9 cellular contexts compared by ENCODE assay signal in genomic region chr5:105970919-105971318, GRCh38.
"Had no signal": no experiment of that assay in that cellular context is flagged by ENCODE, and none has a peak within 500 bp of the region (broad histone marks: within the 10 kb centered on the region; RNA-seq: fewer than 3 reads in every experiment).

No MANE protein-coding gene starts in this region.

- ATAC-seq: GM23338, HCT116 had no signal

- H2AFZ ChIP-seq: GM23248, GM23338 had no signal

- H3K4me1 ChIP-seq: HAP-1 had no signal

- H3K9me3 Mint-ChIP-seq: GM23338, H9 had no signal

- H3K9me3 ChIP-seq: HAP-1 had no signal

- DNase-seq: GM23248, GOT3, H7, H9, HCEC 1CT, HFFc6 had no signal

- H3K27ac Mint-ChIP-seq: GM23338, H9, HFFc6 had no signal

- H3K4me1 Mint-ChIP-seq: GM23338, H9 had no signal

- H3K27ac ChIP-seq: GM23248 had no signal

- H3K36me3 ChIP-seq: HAP-1 had no signal

- H3K9ac ChIP-seq: GM23248 had no signal

- H3K4me3 ChIP-seq: GM23248, GM23338, HAP-1 had no signal

- H3K4me2 ChIP-seq: GM23338 had no signal

- H3K4me3 Mint-ChIP-seq: GM23338, H9, HFFc6 had no signal
